Comparison of ENCODE assay signal across 8 cellular contexts in the genomic region with DNA sequence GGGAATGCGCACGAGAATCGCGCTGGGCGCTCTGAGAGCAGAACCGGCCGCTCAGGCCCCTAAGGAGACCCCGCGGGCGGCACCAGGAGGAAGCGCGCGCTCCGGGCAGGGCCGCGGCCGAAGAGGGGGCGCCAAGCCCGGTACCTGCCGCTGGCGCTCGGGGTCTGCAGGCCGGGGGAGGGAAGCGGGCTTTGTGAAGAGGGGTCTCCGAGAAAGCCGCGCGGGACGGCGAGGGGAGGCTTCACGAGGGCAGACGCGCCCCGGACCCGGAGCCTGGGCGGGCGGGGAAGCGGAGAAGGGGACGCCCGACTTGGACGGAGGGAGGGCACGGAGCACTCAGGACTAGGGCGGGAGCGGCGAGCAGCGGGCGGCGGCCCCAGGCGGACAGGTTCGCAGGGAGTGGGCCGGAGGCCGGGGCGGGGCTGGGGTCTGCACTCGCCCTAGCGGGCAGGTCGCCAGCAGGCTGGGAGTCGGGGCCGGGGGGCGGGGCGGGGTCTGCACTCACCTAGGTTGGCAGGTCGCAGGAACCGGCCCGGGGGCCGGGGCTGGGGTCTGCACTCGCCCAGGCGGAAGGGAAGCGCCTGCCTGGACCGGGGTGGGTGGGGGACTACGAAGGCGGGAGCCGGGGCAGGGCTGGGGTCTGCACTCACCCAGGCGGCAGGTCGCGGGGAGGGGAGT. TPM values are rescaled to one million over a fixed set of nuclear protein-coding genes. Genes with fewer than 3 reads are reported as not detected.
DNase-seq lines count a peak whose midpoint lies in the region; ATAC-seq and TF ChIP-seq lines count a peak whose summit lies in the region.

No MANE protein-coding gene starts in this region.

- H3K27me3 Mint-ChIP-seq in activated CD4-positive, alpha-beta memory T cell treated with anti-CD3 and anti-CD28 coated beads, Interleukin-2, amount 10 ng/mL, durations not matched to agents 7 days and 5 days = peaks cover 11% of the 10 kb centered on the region
- H3K27me3 Mint-ChIP-seq in nephron progenitor cell (ENCODE audit: low read depth, poor library complexity) = peaks cover 24% of the 10 kb centered on the region

- ATAC-seq in HG02852 (IDR thresholded peaks at IDR 0.05; ENCODE audit: unreplicated experiment) = no peak

- CTCF ChIA-PET in activated CD4-positive, alpha-beta memory T cell treated with anti-CD3 and anti-CD28 coated beads, Interleukin-2, amount 10 ng/mL, durations not matched to agents 7 days and 5 days (lab: Charles Lee) = interaction anchor here (1.0 to 1.6 kb wide), 7 partner anchors 12 to 149 kb away, joined by 3 to 5 read pairs (median 3); partner anchors contain the start of gene DYNC2I1

- peaks cover 46% of the 10 kb centered on the region for H3K4me1 Mint-ChIP-seq in activated CD4-positive, alpha-beta memory T cell treated with anti-CD3 and anti-CD28 coated beads, Interleukin-2, amount 10 ng/mL, durations not matched to agents 7 days and 5 days
- H3K4me1 Mint-ChIP-seq in nephron progenitor cell = peaks cover 28% of the 10 kb centered on the region

- peak overlapping the region; percentile 93 for H3K4me3 Mint-ChIP-seq in activated CD4-positive, alpha-beta memory T cell treated with anti-CD3 and anti-CD28 coated beads, Interleukin-2, amount 10 ng/mL, durations not matched to agents 7 days and 5 days
- H3K4me3 Mint-ChIP-seq in nephron progenitor cell = peak overlapping the region; percentile 89

- H3K4me3 ChIP-seq in fibroblast of villous mesenchyme (ENCODE audit: low read depth, low read length) = peak overlapping the region; percentile 84

- peaks cover 25% of the 10 kb centered on the region for H3K36me3 Mint-ChIP-seq in activated CD4-positive, alpha-beta memory T cell treated with anti-CD3 and anti-CD28 coated beads, Interleukin-2, amount 10 ng/mL, durations not matched to agents 7 days and 5 days (ENCODE audit: low read depth)
- H3K36me3 Mint-ChIP-seq in nephron progenitor cell (ENCODE audit: low read depth) = peaks cover 11% of the 10 kb centered on the region

- H3K27ac Mint-ChIP-seq in activated CD4-positive, alpha-beta memory T cell treated with anti-CD3 and anti-CD28 coated beads, Interleukin-2, amount 10 ng/mL, durations not matched to agents 7 days and 5 days = peak overlapping the region; percentile 91
- H3K27ac Mint-ChIP-seq in nephron progenitor cell = no peak overlapping the region

- POLR2A ChIA-PET in activated CD4-positive, alpha-beta memory T cell treated with anti-CD3 and anti-CD28 coated beads, Interleukin-2, amount 10 ng/mL, durations not matched to agents 7 days and 5 days (lab: Charles Lee) = interaction anchor here (0.9 to 10.8 kb wide), 14 partner anchors 9 to 127 kb away, joined by 3 to 134 read pairs (median 14); partner anchors contain the start of gene NCAPG2

- DNase-seq in EH (ENCODE audit: low read depth) = peak; percentile 21
- DNase-seq in HK-2 (ENCODE audit: unreplicated experiment) = peak; percentile 56
- no peak for DNase-seq in activated CD4-positive, alpha-beta memory T cell treated with anti-CD3 and anti-CD28 coated beads, Interleukin-2, amount 10 ng/mL, durations not matched to agents 7 days and 5 days
- DNase-seq in fibroblast of villous mesenchyme (ENCODE audit: low read depth) = peak; percentile 30
- peak; percentile 69 for DNase-seq in nephron progenitor cell
- no peak for DNase-seq in occipital lobe (lab: John Stamatoyannopoulos, UW)
- no peak for DNase-seq in SIG-M5 (lab: John Stamatoyannopoulos, UW)

- TF ChIP-seq CTCF in fibroblast of villous mesenchyme (IDR thresholded peaks at IDR 0.05; ENCODE audit: insufficient read depth, low read depth, low read length) = no peak
- no peak for TF ChIP-seq CTCF in nephron progenitor cell (IDR thresholded peaks at IDR 0.05)

- no peaks in the 10 kb centered on the region for H3K9me3 Mint-ChIP-seq in activated CD4-positive, alpha-beta memory T cell treated with anti-CD3 and anti-CD28 coated beads, Interleukin-2, amount 10 ng/mL, durations not matched to agents 7 days and 5 days
- no peaks in the 10 kb centered on the region for H3K9me3 Mint-ChIP-seq in nephron progenitor cell

RNA-seq across cellular contexts. Expression of gene ESYT2, which starts 0.8 kb away (rescaled TPM):
- total RNA-seq in activated CD4-positive, alpha-beta memory T cell treated with anti-CD3 and anti-CD28 coated beads, Interleukin-2, amount 10 ng/mL, durations not matched to agents 7 days and 5 days = 100 to 1,000 TPM; 128 to 133 TPM
- 66.7 and 75.1 TPM in 2 replicates for total RNA-seq in fibroblast of villous mesenchyme
- total RNA-seq in occipital lobe = 125 TPM

RNA-seq across cellular contexts. Expression of gene DYNC2I1, which starts 27.9 kb away (rescaled TPM):
- 10 to 100 TPM; 12.2 to 16.1 TPM for total RNA-seq in activated CD4-positive, alpha-beta memory T cell treated with anti-CD3 and anti-CD28 coated beads, Interleukin-2, amount 10 ng/mL, durations not matched to agents 7 days and 5 days
- total RNA-seq in fibroblast of villous mesenchyme = 3.5 and 4.2 TPM in 2 replicates
- total RNA-seq in occipital lobe = 12.5 TPM

Comparison
In these comparisons a context has a peak if more than half of its experiments do, and no peak if none do; other contexts are left out.
1. DNase-seq: peak in EH (single experiment), HK-2 (single experiment), fibroblast of villous mesenchyme (single experiment) and nephron progenitor cell (single experiment); none in activated CD4-positive, alpha-beta memory T cell treated with anti-CD3 and anti-CD28 coated beads, Interleukin-2, amount 10 ng/mL, durations not matched to agents 7 days and 5 days (single experiment), occipital lobe (single experiment) and SIG-M5 (single experiment).